8 cellular contexts compared by ENCODE assay signal in genomic region chr1:205631727-205632373, GRCh38. TPM values are rescaled to one million over a fixed set of nuclear protein-coding genes. Genes with fewer than 3 reads are reported as not detected.
DNase-seq lines count a peak whose midpoint lies in the region; ATAC-seq and TF ChIP-seq lines count a peak whose summit lies in the region.

Gene ELK4, minus strand, starts transcription at chr1:205632011. Its CDS starts 8,129 bp downstream, at chr1:205623882.

- H3K27ac ChIP-seq in cingulate gyrus (ENCODE audit: low read depth, low read length) (peak within 1 kb of the TSS; percentile 90), layer of hippocampus (ENCODE audit: low read depth, low read length) (peak within 1 kb of the TSS; percentile 88)

- H3K4me3 ChIP-seq in BE2C (ENCODE audit: low read depth, low read length) = peak within 1 kb of the TSS; percentile 78

- H3K4me1 ChIP-seq in BE2C = no peaks in the 10 kb centered on the region; the same call in 1 of the 2 replicates

- H3K27me3 ChIP-seq in BE2C = peaks cover 3% of the 10 kb centered on the region; the same call in 1 of the 2 replicates
- no peaks in the 10 kb centered on the region for H3K27me3 ChIP-seq in layer of hippocampus (ENCODE audit: control insufficient read depth, insufficient read depth, low read length)

- TF ChIP-seq CTCF in BE2C (IDR thresholded peaks at IDR 0.05; ENCODE audit: low read depth, low read length) = peak; percentile 64

- peak; percentile 82 for ATAC-seq in HG03442 (IDR thresholded peaks at IDR 0.05; ENCODE audit: unreplicated experiment)

- DNase-seq in BE2C (peak; percentile 99), GM19238 (ENCODE audit: insufficient read length, low spot score) (peak; percentile 95), NCI-H524 (lab: John Stamatoyannopoulos, UW) (peak; percentile 91 to 97)
- peak; percentile 100 for DNase-seq in activated CD4-positive, alpha-beta T cell treated with anti-CD3 and anti-CD28 coated beads for 4 hours
- peak; percentile 99 for DNase-seq in stimulated activated CD4-positive, alpha-beta T cell treated with anti-CD3 and anti-CD28 coated beads, Interleukin-1b, Interleukin-23, amount 100 ng/mL, for 4 hours (ENCODE audit: low read depth in 2 of 2)

- H3K9me3 ChIP-seq in BE2C = no peaks in the 10 kb centered on the region

- no peaks in the 10 kb centered on the region for H3K36me3 ChIP-seq in BE2C

RNA-seq across cellular contexts. Expression of gene ELK4, which starts in this region (rescaled TPM):
- 9.0 TPM for polyA plus RNA-seq in BE2C (2012; ENCODE audit: insufficient read depth, insufficient read length, low read depth)

Comparison
In these comparisons a context has a peak if more than half of its experiments do, and no peak if none do; other contexts are left out.
1. Peak in every context shown above with its lines: DNase-seq, ATAC-seq, H3K4me3 ChIP-seq and H3K27ac ChIP-seq.